Comparison of ENCODE assay signal across 11 cellular contexts in genomic region chr15:22780267-22780666, GRCh38. TPM values are rescaled to one million over a fixed set of nuclear protein-coding genes. Genes with fewer than 3 reads are reported as not detected.
DNase-seq lines count a peak whose midpoint lies in the region; ATAC-seq and TF ChIP-seq lines count a peak whose summit lies in the region.
"Had no signal": no experiment of that assay in that cellular context is flagged by ENCODE, and none has a peak within 500 bp of the region (broad histone marks: within the 10 kb centered on the region; RNA-seq: fewer than 3 reads in every experiment).

No MANE protein-coding gene starts in this region.

- H3K4me1 Mint-ChIP-seq in activated B cell treated with CpG ODN at 0.5 μM for 24 hours: peaks cover 26% of the 10 kb centered on the region

- CTCF ChIA-PET in activated B cell treated with CpG ODN at 0.5 μM for 24 hours (lab: Charles Lee): no interaction called here

- no peaks in the 10 kb centered on the region for H3K36me3 Mint-ChIP-seq in activated B cell treated with CpG ODN at 0.5 μM for 24 hours (ENCODE audit: low read depth)

- POLR2A ChIA-PET in activated B cell treated with CpG ODN at 0.5 μM for 24 hours (lab: Charles Lee): interaction anchor here (0.8 kb wide), 1 partner anchor 16 kb away, joined by 3 read pairs; no protein-coding TSS in a partner anchor

- H3K4me3 Mint-ChIP-seq in activated B cell treated with CpG ODN at 0.5 μM for 24 hours: no peak overlapping the region

- TF ChIP-seq CTCF in activated B cell treated with CpG ODN at 0.5 μM for 24 hours (IDR thresholded peaks at IDR 0.05): no peak

- intact Hi-C loops in activated B cell treated with CpG ODN at 0.5 μM for 24 hours (cut with micrococcal nuclease): loop anchor here (1.0 to 10.0 kb wide), 3 partner anchors 17 to 155 kb away; no protein-coding TSS in a partner anchor

- peak; percentile 25 for DNase-seq in EH (ENCODE audit: low read depth)
- DNase-seq in activated B cell treated with CpG ODN at 0.5 μM for 24 hours: no peak
- no peak for DNase-seq in dermis blood vessel endothelial cell
- DNase-seq in NCI-H187 treated with DMSO at 0.1 percent for 48 hours (lab: John Stamatoyannopoulos, UW): no peak
- no peak for DNase-seq in NCI-H1417 (lab: John Stamatoyannopoulos, UW)
- DNase-seq: adrenal gland, lower lobe of right lung, NCI-H69 had no signal

- H3K27ac Mint-ChIP-seq in activated B cell treated with CpG ODN at 0.5 μM for 24 hours: peak overlapping the region; percentile 8

- ATAC-seq in GM18873 (IDR thresholded peaks at IDR 0.05; ENCODE audit: low FRiP score, unreplicated experiment) (peak; percentile 67), HG02981 (IDR thresholded peaks at IDR 0.05; ENCODE audit: unreplicated experiment) (peak; percentile 67), activated B cell treated with CpG ODN at 0.5 μM for 24 hours (ENCODE audit: low read depth) (peak; percentile 68), SK-N-SH treated with all-trans-retinoic acid at 6 μM for 48 hours (no peak)
- ATAC-seq: lower lobe of right lung had no signal

- H3K27me3 Mint-ChIP-seq in activated B cell treated with CpG ODN at 0.5 μM for 24 hours: no peaks in the 10 kb centered on the region

- H3K9me3 Mint-ChIP-seq in activated B cell treated with CpG ODN at 0.5 μM for 24 hours: no peaks in the 10 kb centered on the region

TF ChIP-seq in SK-N-SH treated with all-trans-retinoic acid at 6 μM for 48 hours, 23 proteins besides CTCF, POLR2A, EP300 and RAD21:
- TF ChIP-seq ZNF70 (CRISPR knock-in tag; IDR thresholded peaks at IDR 0.05): no peak
- TF ChIP-seq POU6F1 (CRISPR knock-in tag; IDR thresholded peaks at IDR 0.05; ENCODE audit: borderline replicate concordance, low read depth): no peak
- no peak for TF ChIP-seq ZNF8 (CRISPR knock-in tag; IDR thresholded peaks at IDR 0.05)
- TF ChIP-seq ISL1 (CRISPR knock-in tag; IDR thresholded peaks at IDR 0.05): no peak

RNA-seq across cellular contexts. Expression of gene NIPA1, which starts 6.2 kb away (rescaled TPM):
- total RNA-seq in activated B cell treated with CpG ODN at 0.5 μM for 24 hours: 16.2 and 19.8 TPM in 2 replicates
- 8.5 and 17.1 TPM in 2 replicates for total RNA-seq in dermis blood vessel endothelial cell

RNA-seq across cellular contexts. Expression of gene NIPA2, which starts 58.2 kb away (rescaled TPM):
- total RNA-seq in activated B cell treated with CpG ODN at 0.5 μM for 24 hours (93.7 and 98.8 TPM in 2 replicates), dermis blood vessel endothelial cell (40.8 and 110 TPM in 2 replicates)
